1 cellular context compared by ENCODE assay signal in genomic region chr5:78601622-78602314, GRCh38.
TF ChIP-seq lines count a peak whose summit lies in the region.

No MANE protein-coding gene starts in this region.

TF ChIP-seq in IMR-90, 13 proteins besides CTCF, POLR2A, EP300 and RAD21:
- TF ChIP-seq FOS (IDR thresholded peaks at IDR 0.05; ENCODE audit: low read depth, low read length) (no peak), MXI1 (IDR thresholded peaks at IDR 0.05; ENCODE audit: borderline replicate concordance, low read depth, low read length) (no peak), BHLHE40 (IDR thresholded peaks at IDR 0.05; ENCODE audit: low read depth, low read length) (no peak), CHD1 (IDR thresholded peaks at IDR 0.05; ENCODE audit: low read depth, low read length) (no peak), SMC3 (IDR thresholded peaks at IDR 0.05; ENCODE audit: low read depth, low read length) (no peak), NFE2L2 (IDR thresholded peaks at IDR 0.05; ENCODE audit: low read depth, low read length) (no peak), RCOR1 (IDR thresholded peaks at IDR 0.05; ENCODE audit: insufficient replicate concordance, low read length) (no peak), CEBPB (IDR thresholded peaks at IDR 0.05; ENCODE audit: low read depth, low read length) (no peak), ELK1 (IDR thresholded peaks at IDR 0.05; ENCODE audit: borderline replicate concordance, low read depth, low read length) (no peak), RFX5 (IDR thresholded peaks at IDR 0.05; ENCODE audit: low read depth, low read length) (no peak), USF2 (IDR thresholded peaks at IDR 0.05; ENCODE audit: low read depth, low read length) (no peak), MAZ (IDR thresholded peaks at IDR 0.05; ENCODE audit: borderline replicate concordance, low read depth, low read length) (no peak), MAFK (IDR thresholded peaks at IDR 0.05; ENCODE audit: low read depth, low read length) (no peak)
